25 cellular contexts compared by ENCODE assay signal in the genomic region with DNA sequence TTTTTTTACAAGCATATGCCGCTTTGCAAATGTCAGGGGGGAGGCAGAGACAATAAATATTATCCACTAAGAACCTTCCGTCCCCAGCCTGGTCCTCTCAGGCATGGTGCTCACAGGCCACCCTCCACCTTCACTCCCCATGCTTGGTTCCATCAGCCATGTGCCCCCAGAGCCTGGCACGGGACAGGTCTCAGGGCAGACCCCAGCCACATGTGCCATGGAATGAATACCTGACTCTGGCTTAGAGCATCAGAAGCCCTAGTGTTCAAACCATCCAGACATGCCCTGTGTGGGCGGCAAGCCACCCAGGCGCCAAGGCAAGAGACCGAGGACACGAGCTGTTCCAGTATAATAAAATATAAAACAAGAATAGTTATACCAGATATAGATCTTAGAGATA. TPM values are rescaled to one million over a fixed set of nuclear protein-coding genes. Genes with fewer than 3 reads are reported as not detected.
DNase-seq lines count a peak whose midpoint lies in the region; ATAC-seq and TF ChIP-seq lines count a peak whose summit lies in the region.
"Had no signal": no experiment of that assay in that cellular context is flagged by ENCODE, and none has a peak within 500 bp of the region (broad histone marks: within the 10 kb centered on the region; RNA-seq: fewer than 3 reads in every experiment).

No MANE protein-coding gene starts in this region.

- peak overlapping the region in 1 of 2 donors; percentile 69 for H3K27ac ChIP-seq in right atrium auricular region
- no peak overlapping the region for H3K27ac ChIP-seq in right cardiac atrium (ENCODE audit: low read length)
- H3K27ac ChIP-seq in sigmoid colon: no peak overlapping the region
- H3K27ac ChIP-seq: BLaER1, Peyer's patch, SK-N-MC had no signal

- 89% methylated on average over 7 of the region's 7 CpGs for WGBS in right cardiac atrium
- WGBS in sigmoid colon, 2 donors: 89 to 94% methylated on average over 7 of the region's 7 CpGs

- peaks cover 3% of the 10 kb centered on the region for H3K9me3 Mint-ChIP-seq in glutamatergic neuron (ENCODE audit: unreplicated experiment)
- H3K9me3 Mint-ChIP-seq: CD4-positive, CD25-positive, alpha-beta regulatory T cell had no signal

- intact Hi-C loops in right cardiac atrium (cut with DNase I): loop anchor here in 1 of 4 donors (10.0 kb wide), 1 partner anchor 68 kb away; a partner anchor contains a TSS
- intact Hi-C loops in sigmoid colon (cut with DNase I): no loop called here

- no peak for TF ChIP-seq POLR2A in sigmoid colon (IDR thresholded peaks at IDR 0.05)

- H3K4me3 Mint-ChIP-seq in glutamatergic neuron (ENCODE audit: unreplicated experiment): no peak overlapping the region
- H3K4me3 Mint-ChIP-seq: CD4-positive, CD25-positive, alpha-beta regulatory T cell had no signal

- H3K4me3 ChIP-seq in right atrium auricular region (no peak overlapping the region), right cardiac atrium (ENCODE audit: low read length) (no peak overlapping the region), sigmoid colon (no peak overlapping the region)
- H3K4me3 ChIP-seq: BLaER1, K562, Peyer's patch, SK-N-MC had no signal

- H3K27me3 Mint-ChIP-seq in glutamatergic neuron (ENCODE audit: unreplicated experiment): peaks cover 21% of the 10 kb centered on the region
- H3K27me3 Mint-ChIP-seq: CD4-positive, CD25-positive, alpha-beta regulatory T cell had no signal

- H3K27me3 ChIP-seq in right atrium auricular region: no peaks in the 10 kb centered on the region
- no peaks in the 10 kb centered on the region for H3K27me3 ChIP-seq in right cardiac atrium (ENCODE audit: control insufficient read depth, insufficient read depth)
- no peaks in the 10 kb centered on the region for H3K27me3 ChIP-seq in sigmoid colon
- H3K27me3 ChIP-seq: BLaER1, Peyer's patch had no signal

- H3K27ac Mint-ChIP-seq in glutamatergic neuron (ENCODE audit: unreplicated experiment): peak overlapping the region; percentile 59
- H3K27ac Mint-ChIP-seq: CD4-positive, CD25-positive, alpha-beta regulatory T cell had no signal

- ATAC-seq in right cardiac atrium: no peak
- no peak for ATAC-seq in GM18873 (IDR thresholded peaks at IDR 0.05; ENCODE audit: low FRiP score, unreplicated experiment)
- ATAC-seq: K562 had no signal

- H3K4me1 ChIP-seq in right atrium auricular region (peaks cover 0 to 61% of the 10 kb centered on the region in 2 donors), right cardiac atrium (ENCODE audit: control insufficient read depth, insufficient read depth, low read length) (peaks cover 11% of the 10 kb centered on the region), sigmoid colon (peaks cover 0 to 29% (median 23%) of the 10 kb centered on the region in 4 donors)

- in situ Hi-C loops in GM13976 (cut with MboI; ENCODE audit: low sequenced_read_pairs, unreplicated experiment): no loop called here

- TF ChIP-seq CTCF in right atrium auricular region (IDR thresholded peaks at IDR 0.05) (no peak), glutamatergic neuron (IDR thresholded peaks at IDR 0.05; ENCODE audit: partially characterized antibody, unreplicated experiment) (no peak), sigmoid colon (IDR thresholded peaks at IDR 0.05) (no peak), GM13976 (IDR thresholded peaks at IDR 0.05; ENCODE audit: borderline replicate concordance, control extremely low read depth, extremely low read depth, insufficient read depth, missing control alignments) (no peak)

- H3K9me3 ChIP-seq in right atrium auricular region (no peaks in the 10 kb centered on the region), right cardiac atrium (ENCODE audit: control insufficient read depth, low read length) (no peaks in the 10 kb centered on the region), sigmoid colon (no peaks in the 10 kb centered on the region)
- H3K9me3 ChIP-seq: BLaER1, Peyer's patch had no signal

- H3K36me3 Mint-ChIP-seq in glutamatergic neuron (ENCODE audit: unreplicated experiment): peaks cover 8% of the 10 kb centered on the region

- no peak for TF ChIP-seq EP300 in sigmoid colon (IDR thresholded peaks at IDR 0.05)

- H3K36me3 ChIP-seq in right atrium auricular region: peaks cover 25% of the 10 kb centered on the region
- peaks cover 0 to 47% (median 25%) of the 10 kb centered on the region in 4 donors for H3K36me3 ChIP-seq in sigmoid colon

- DNase-seq in right atrium auricular region (ENCODE audit: low spot score) (peak; percentile 7), right cardiac atrium (no peak), glutamatergic neuron (no peak), sigmoid colon (peak; percentile 56), GM13976 (ENCODE audit: low spot score) (no peak)
- DNase-seq in activated CD8-positive, alpha-beta memory T cell treated with anti-CD3 and anti-CD28 coated beads, Interleukin-2, amount 50 U/mL, for 4 hours: no peak
- DNase-seq: CD4-positive, CD25-positive, alpha-beta regulatory T cell; DMS153; DND-41; HCEC 1CT; Kasumi-1; NCI-H1092 treated with DMSO at 0.1 percent for 48 hours; NCI-H1436; NCI-H187; NCI-H2081 treated with DMSO at 0.1 percent for 48 hours; NCI-H2171; NCI-H226; NCI-H510A; NCI-H69; SIG-M5 had no signal

- H3K4me1 Mint-ChIP-seq in glutamatergic neuron (ENCODE audit: low read depth, unreplicated experiment): peaks cover 43% of the 10 kb centered on the region

RNA-seq across cellular contexts. Expression of a gene that starts 5.4 kb away (rescaled TPM):
- 10 to 100 TPM; 31.4 to 36.6 TPM for total RNA-seq in right atrium auricular region
- 10 to 100 TPM; 55.0 to 91.9 (median 79.7) TPM for total RNA-seq in right cardiac atrium
- 34.1 TPM for polyA plus RNA-seq in right cardiac atrium
- 390 TPM for total RNA-seq in glutamatergic neuron (ENCODE audit: unreplicated experiment)
- 10 to 100 TPM; 47.6 to 63.7 (median 57.0) TPM for total RNA-seq in sigmoid colon
- 10 to 100 TPM; 17.4 to 78.6 (median 27.5) TPM for polyA plus RNA-seq in sigmoid colon

RNA-seq across cellular contexts. Expression of a gene that starts 39.0 kb away (rescaled TPM):
- total RNA-seq in right atrium auricular region (10 to 100 TPM in 1 of 2 donors, 1 to 10 TPM in 1; 8.7 to 12.5 TPM), right cardiac atrium (10 to 100 TPM in 3 of 4 donors, 1 to 10 TPM in 1; 8.8 to 12.0 (median 11.6) TPM), glutamatergic neuron (ENCODE audit: unreplicated experiment) (58.7 TPM), sigmoid colon (10 to 100 TPM in 1 of 4 donors, 1 to 10 TPM in 2, under 1 TPM in 1; 0.95 to 18.3 (median 7.1) TPM)
- polyA plus RNA-seq in right cardiac atrium (10.3 TPM), sigmoid colon (10 to 100 TPM in 1 of 3 donors, 1 to 10 TPM in 2; 3.2 to 11.0 (median 7.8) TPM)

Comparison
In these comparisons a context has a peak if more than half of its experiments do, and no peak if none do; other contexts are left out.
1. DNase-seq: peak in right atrium auricular region (single experiment) and sigmoid colon (single experiment); none in right cardiac atrium (0 of 3), glutamatergic neuron (single experiment), activated CD8-positive, alpha-beta memory T cell treated with anti-CD3 and anti-CD28 coated beads, Interleukin-2, amount 50 U/mL, for 4 hours (single experiment) and GM13976 (single experiment).